ENCODE assay signal across 1 cellular context in genomic region chr5:143141652-143142051, GRCh38.
TF ChIP-seq lines count a peak whose summit lies in the region.

No MANE protein-coding gene starts in this region.

TF ChIP-seq in WTC11, 78 proteins besides CTCF, POLR2A, EP300 and RAD21:
- TF ChIP-seq ZNF671 (CRISPR knock-in tag; IDR thresholded peaks at IDR 0.05) (no peak), FOXP1 (CRISPR knock-in tag; IDR thresholded peaks at IDR 0.05; ENCODE audit: borderline replicate concordance) (no peak), ATF3 (CRISPR knock-in tag; conservative IDR thresholded peaks at IDR 0.05) (no peak), ZNF532 (CRISPR knock-in tag; IDR thresholded peaks at IDR 0.05; ENCODE audit: borderline replicate concordance) (no peak), MLX (CRISPR knock-in tag; IDR thresholded peaks at IDR 0.05) (no peak), FOXP4 (CRISPR knock-in tag; IDR thresholded peaks at IDR 0.05) (no peak), ETV6 (CRISPR knock-in tag; IDR thresholded peaks at IDR 0.05) (no peak), PRDM15 (CRISPR knock-in tag; IDR thresholded peaks at IDR 0.05) (no peak)
